10 cellular contexts compared by ENCODE assay signal in the genomic region with DNA sequence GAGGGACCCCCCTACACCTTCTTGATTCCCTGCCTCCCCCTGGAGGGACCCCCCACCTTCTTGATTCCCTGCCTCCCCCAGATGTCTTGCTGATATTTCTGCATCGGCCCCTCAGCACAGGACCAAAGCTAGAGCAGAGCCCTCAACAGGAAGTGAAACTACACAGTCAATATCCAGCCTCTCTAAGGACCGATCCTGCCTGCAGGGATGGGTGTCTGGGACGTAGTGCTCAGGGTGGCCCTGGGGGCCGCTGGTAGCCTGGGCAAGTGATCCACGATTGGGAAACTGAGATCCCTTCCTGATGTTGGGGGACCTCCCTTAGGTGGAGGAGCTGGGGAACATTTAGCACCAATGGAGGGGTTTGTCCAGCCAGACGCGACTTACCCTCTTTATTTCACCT. TPM values are rescaled to one million over a fixed set of nuclear protein-coding genes. Genes with fewer than 3 reads are reported as not detected.
DNase-seq lines count a peak whose midpoint lies in the region; ATAC-seq and TF ChIP-seq lines count a peak whose summit lies in the region.
"Had no signal": no experiment of that assay in that cellular context is flagged by ENCODE, and none has a peak within 500 bp of the region (broad histone marks: within the 10 kb centered on the region; RNA-seq: fewer than 3 reads in every experiment).

No MANE protein-coding gene starts in this region.

- no peaks in the 10 kb centered on the region for H3K9me3 ChIP-seq in DOHH2 (ENCODE audit: control insufficient read depth, insufficient read depth, low read length)
- H3K9me3 ChIP-seq: Caco-2 had no signal

- H3K4me2 ChIP-seq in DOHH2 (ENCODE audit: low read length): 0 out of 2 replicates have a peak overlapping the region, but pooled peaks have one; percentile 11

- peaks cover 11 to 30% of the 10 kb centered on the region in 2 donors for H3K27me3 Mint-ChIP-seq in effector memory CD8-positive, alpha-beta T cell
- peaks cover 32% of the 10 kb centered on the region for H3K27me3 Mint-ChIP-seq in osteocyte (ENCODE audit: unreplicated experiment)

- DNase-seq in effector memory CD8-positive, alpha-beta T cell: no peak
- no peak for DNase-seq in effector CD8-positive, alpha-beta T cell (lab: John Stamatoyannopoulos, UW)
- no peak for DNase-seq in NCI-H446 treated with DMSO at 0.1 percent for 48 hours (lab: John Stamatoyannopoulos, UW)
- no peak for DNase-seq in HuH-7.5 (ENCODE audit: low spot score)
- no peak for DNase-seq in osteocyte (ENCODE audit: extremely low spot score, unreplicated experiment)
- DNase-seq: Caco-2 had no signal

- peaks cover 14% of the 10 kb centered on the region; the same call in 1 of the 2 replicates for H3K27me3 ChIP-seq in DOHH2 (ENCODE audit: control insufficient read depth, low read length)

- H3K4me1 ChIP-seq in DOHH2 (ENCODE audit: control insufficient read depth, low read length): peaks cover 28% of the 10 kb centered on the region
- H3K4me1 ChIP-seq: Caco-2 had no signal

- H3K27ac ChIP-seq in DOHH2 (ENCODE audit: low read depth, low read length): no peak overlapping the region
- H3K27ac ChIP-seq: HL-60 had no signal

- H3K79me2 ChIP-seq in DOHH2 (ENCODE audit: control insufficient read depth, low read length): no peaks in the 10 kb centered on the region

- no peaks in the 10 kb centered on the region for H3F3A ChIP-seq in DOHH2 (ENCODE audit: control insufficient read depth, insufficient read depth)

- no peaks in the 10 kb centered on the region for H4K20me1 ChIP-seq in DOHH2 (ENCODE audit: control insufficient read depth, insufficient read depth, low read depth, low read length)

- peaks cover 9 to 13% of the 10 kb centered on the region in 2 donors for H3K4me1 Mint-ChIP-seq in effector memory CD8-positive, alpha-beta T cell (ENCODE audit: low read depth in 2 of 2)
- peaks cover 8% of the 10 kb centered on the region for H3K4me1 Mint-ChIP-seq in osteocyte (ENCODE audit: unreplicated experiment)

- no peak overlapping the region for H3K4me3 ChIP-seq in DOHH2 (ENCODE audit: low read length)

- peak overlapping the region; percentile 32 to 85 for H3K27ac Mint-ChIP-seq in effector memory CD8-positive, alpha-beta T cell
- H3K27ac Mint-ChIP-seq in osteocyte (ENCODE audit: unreplicated experiment): no peak overlapping the region

- H3K4me3 Mint-ChIP-seq in effector memory CD8-positive, alpha-beta T cell: peak overlapping the region in 1 of 2 donors; percentile 47
- H3K4me3 Mint-ChIP-seq in osteocyte (ENCODE audit: unreplicated experiment): no peak overlapping the region

- TF ChIP-seq CTCF in DOHH2 (IDR thresholded peaks at IDR 0.05; ENCODE audit: low read depth, low read length, poor library complexity, severe bottlenecking) (no peak), osteocyte (IDR thresholded peaks at IDR 0.05) (no peak)

- H3K36me3 Mint-ChIP-seq in effector memory CD8-positive, alpha-beta T cell (ENCODE audit: insufficient read depth): no peaks in the 10 kb centered on the region
- no peaks in the 10 kb centered on the region for H3K36me3 Mint-ChIP-seq in osteocyte (ENCODE audit: unreplicated experiment)

- no peaks in the 10 kb centered on the region for H3K9me2 ChIP-seq in DOHH2 (replicated peaks; ENCODE audit: control insufficient read depth, low read length)

- ATAC-seq in GM19467 (IDR thresholded peaks at IDR 0.05; ENCODE audit: unreplicated experiment) (peak; percentile 56), HG03432 (IDR thresholded peaks at IDR 0.05; ENCODE audit: unreplicated experiment) (peak; percentile 60)
- ATAC-seq in effector memory CD8-positive, alpha-beta T cell (replicated peaks): peak; percentile 54

- no peaks in the 10 kb centered on the region for H3K9me3 Mint-ChIP-seq in effector memory CD8-positive, alpha-beta T cell
- H3K9me3 Mint-ChIP-seq in osteocyte (ENCODE audit: unreplicated experiment): no peaks in the 10 kb centered on the region

- peaks cover 8% of the 10 kb centered on the region; the same call in 1 of the 2 replicates for H3K36me3 ChIP-seq in DOHH2 (ENCODE audit: control insufficient read depth, low read length)

RNA-seq across cellular contexts. Expression of a gene that starts 3.9 kb away (rescaled TPM):
- total RNA-seq in osteocyte: 0.43 TPM in 1 of 2 replicates, not detected in the other
- total RNA-seq: Caco-2 had no signal

RNA-seq across cellular contexts. Expression of a gene that starts 20.9 kb away (rescaled TPM):
- 59.3 and 60.3 TPM in 2 replicates for total RNA-seq in osteocyte

RNA-seq across cellular contexts. Expression of a gene that starts 54.2 kb away (rescaled TPM):
- 20.0 and 20.7 TPM in 2 replicates for total RNA-seq in osteocyte

RNA-seq across cellular contexts. Expression of a gene that starts 56.0 kb away (rescaled TPM):
- 0.24 and 0.40 TPM in 2 replicates for total RNA-seq in osteocyte
- total RNA-seq: Caco-2 had no signal
